Comparison of ENCODE assay signal across 10 cellular contexts in the genomic region with DNA sequence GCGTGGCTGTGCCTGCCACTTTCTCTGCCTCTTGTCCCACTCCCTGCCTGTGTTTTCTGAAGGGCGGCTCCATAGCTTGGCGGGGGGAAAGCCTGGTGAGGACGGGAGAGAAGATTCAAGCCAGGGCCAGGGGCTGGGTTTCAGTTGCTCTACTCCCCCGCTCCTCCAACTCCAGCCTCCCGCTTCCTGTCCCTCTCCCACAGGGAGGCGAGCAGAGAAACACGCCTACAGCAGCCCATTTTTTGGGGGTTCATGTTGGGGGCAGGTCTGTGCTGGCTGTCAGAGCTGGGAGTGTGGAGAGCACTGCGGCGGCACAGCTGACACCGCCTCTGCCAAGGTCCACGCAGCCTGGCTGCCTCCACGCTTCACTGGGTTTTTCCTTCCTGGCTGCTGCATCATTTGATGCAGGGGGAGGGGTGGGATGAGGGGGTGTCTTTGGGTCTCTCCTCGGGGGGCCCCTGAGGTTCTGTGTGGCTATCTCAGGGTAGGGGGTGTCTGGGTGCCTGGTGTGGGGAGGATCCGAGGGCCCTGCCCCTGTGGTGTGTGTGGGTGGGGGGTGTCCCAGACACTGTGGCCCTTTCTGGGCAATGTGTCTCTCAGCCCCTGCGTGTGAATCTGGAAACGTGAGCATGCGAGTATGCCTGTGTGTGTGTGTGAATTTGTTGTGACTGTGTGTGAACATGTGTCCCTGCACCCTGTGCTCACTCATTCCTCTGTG. TPM values are rescaled to one million over a fixed set of nuclear protein-coding genes. Genes with fewer than 3 reads are reported as not detected.
DNase-seq lines count a peak whose midpoint lies in the region; TF ChIP-seq lines count a peak whose summit lies in the region.
"Had no signal": no experiment of that assay in that cellular context is flagged by ENCODE, and none has a peak within 500 bp of the region (broad histone marks: within the 10 kb centered on the region; RNA-seq: fewer than 3 reads in every experiment).

No MANE protein-coding gene starts in this region.

- H3K27me3 ChIP-seq in H7 (ENCODE audit: control insufficient read depth, insufficient read depth, low read length) (no peaks in the 10 kb centered on the region), WERI-Rb-1 (ENCODE audit: insufficient read depth, low read depth, severe bottlenecking) (no peaks in the 10 kb centered on the region)

- peaks cover 60% of the 10 kb centered on the region for H3K4me1 Mint-ChIP-seq in mesothelial cell of epicardium

- no peak for TF ChIP-seq POLR2A in erythroblast (IDR thresholded peaks at IDR 0.05; ENCODE audit: low read length)

- H3K36me3 ChIP-seq in H7 (replicated peaks; ENCODE audit: control insufficient read depth, insufficient read depth, low read length) (no peaks in the 10 kb centered on the region), WERI-Rb-1 (no peaks in the 10 kb centered on the region)

- POLR2A ChIA-PET in AG04449 (lab: Yijun Ruan, JAX) = interaction anchor here (1.1 to 1.7 kb wide), 2 partner anchors 10 to 55 kb away, joined by 3 to 9 read pairs; a partner anchor contains a TSS

- no peaks in the 10 kb centered on the region for H3K27me3 Mint-ChIP-seq in mesothelial cell of epicardium (ENCODE audit: low read depth)

- in situ Hi-C loops in G401 (cut with HindIII; ENCODE audit: low sequenced_read_pairs) = no loop called here

- H3K36me3 Mint-ChIP-seq in mesothelial cell of epicardium = no peaks in the 10 kb centered on the region

- peak overlapping the region; percentile 15 for H3K4me3 ChIP-seq in AG04449 (ENCODE audit: low read depth, low read length)
- no peak overlapping the region for H3K4me3 ChIP-seq in H7 (ENCODE audit: insufficient read depth, low read depth, low read length)
- H3K4me3 ChIP-seq in WERI-Rb-1 (ENCODE audit: low read depth, low read length) = peak overlapping the region; percentile 7; the same call in 1 of the 2 replicates

- TF ChIP-seq CTCF in AG04449 (IDR thresholded peaks at IDR 0.05; ENCODE audit: insufficient read depth, low read length, missing control alignments) (no peak), WERI-Rb-1 (IDR thresholded peaks at IDR 0.05; ENCODE audit: low read depth, low read length) (no peak), mesothelial cell of epicardium (IDR thresholded peaks at IDR 0.05; ENCODE audit: unreplicated experiment) (no peak)

- DNase-seq in AG04449 (ENCODE audit: low read depth, low spot score) = no peak
- DNase-seq in H7 = peak; percentile 64
- DNase-seq in WERI-Rb-1 = no peak
- DNase-seq in mesothelial cell of epicardium (ENCODE audit: low spot score in 2 of 2, unreplicated experiment in 2 of 2) = no peak
- DNase-seq in erythroblast (lab: John Stamatoyannopoulos, UW) = no peak
- DNase-seq in G401 (ENCODE audit: low spot score) = no peak
- DNase-seq in NCI-H2196 (lab: John Stamatoyannopoulos, UW; ENCODE audit: unreplicated experiment) = no peak
- no peak for DNase-seq in ureter (ENCODE audit: low spot score)
- DNase-seq: activated CD4-positive, alpha-beta T cell treated with anti-CD3 and anti-CD28 coated beads, Interleukin-2, amount 50 U/mL, for 4 hours; NCI-H187 treated with DMSO at 0.1 percent for 48 hours had no signal

- H3K27ac ChIP-seq in WERI-Rb-1 = peak overlapping the region; percentile 53

- H3K9me3 Mint-ChIP-seq in mesothelial cell of epicardium = no peaks in the 10 kb centered on the region

- H3K4me3 Mint-ChIP-seq in mesothelial cell of epicardium = no peak overlapping the region

- no peaks in the 10 kb centered on the region for H3K9me3 ChIP-seq in WERI-Rb-1 (ENCODE audit: severe bottlenecking)

- CTCF ChIA-PET in AG04449 (lab: Yijun Ruan, JAX) = interaction anchor here (0.6 to 8.3 kb wide), 8 partner anchors 11 to 775 kb away, joined by 3 to 87 read pairs (median 4); a partner anchor contains a TSS

- H3K27ac Mint-ChIP-seq in mesothelial cell of epicardium = peak overlapping the region; percentile 65

RNA-seq across cellular contexts. Expression of a gene that starts 10.7 kb away (rescaled TPM):
- not detected in 2 replicates for total RNA-seq in H7 (2014; rRNA removed; shearing (Covaris generic))
- 2.7 to 3.0 TPM (median 3.0 TPM) in 3 replicates for total RNA-seq in mesothelial cell of epicardium
- 0.37 and 0.44 TPM in 2 replicates for total RNA-seq in G401 (2014; rRNA removed; shearing (Covaris generic))
- total RNA-seq in ureter = 4.6 TPM

RNA-seq across cellular contexts. Expression of a gene that starts 30.5 kb away (rescaled TPM):
- 0.80 and 1.1 TPM in 2 replicates for total RNA-seq in H7 (2014; rRNA removed; shearing (Covaris generic))
- total RNA-seq in mesothelial cell of epicardium (85.5 to 90.3 TPM (median 86.6 TPM) in 3 replicates), ureter (2,511 TPM)
- 0.49 TPM in 1 of 2 replicates, not detected in the other for total RNA-seq in G401 (2014; rRNA removed; shearing (Covaris generic))

Comparison
In these comparisons a context has a peak if more than half of its experiments do, and no peak if none do; other contexts are left out.
1. RNA of a gene that starts 30.5 kb away (total RNA-seq): 2,511 TPM in ureter (single experiment) and 85.5 to 90.3 TPM in mesothelial cell of epicardium; 0.80 to 1.1 TPM in H7 and 0.49 TPM in G401; every median in the first group is over 10 times any median in the second.